In genomic region chr1:56436338-56436695, GRCh38 we compare ENCODE assay signal across 1 cellular context.
TF ChIP-seq lines count a peak whose summit lies in the region.

No MANE protein-coding gene starts in this region.

TF ChIP-seq in H1, 55 proteins besides CTCF, POLR2A, EP300 and RAD21:
- TF ChIP-seq PHF8 (conservative IDR thresholded peaks at IDR 0.05; ENCODE audit: low read depth, low read length) (no peak), RBBP5 (IDR thresholded peaks at IDR 0.05; ENCODE audit: borderline replicate concordance, low read depth, low read length) (no peak), SUZ12 (IDR thresholded peaks at IDR 0.05; ENCODE audit: low read length) (no peak), SP1 (IDR thresholded peaks at IDR 0.05; ENCODE audit: low read depth, low read length) (no peak), SRF (IDR thresholded peaks at IDR 0.05; ENCODE audit: low read depth, low read length) (no peak), BCL11A (IDR thresholded peaks at IDR 0.05; ENCODE audit: low read depth in 2 of 2, low read length in 2 of 2) (no peak)
